2 cellular contexts compared by ENCODE assay signal in the genomic region with DNA sequence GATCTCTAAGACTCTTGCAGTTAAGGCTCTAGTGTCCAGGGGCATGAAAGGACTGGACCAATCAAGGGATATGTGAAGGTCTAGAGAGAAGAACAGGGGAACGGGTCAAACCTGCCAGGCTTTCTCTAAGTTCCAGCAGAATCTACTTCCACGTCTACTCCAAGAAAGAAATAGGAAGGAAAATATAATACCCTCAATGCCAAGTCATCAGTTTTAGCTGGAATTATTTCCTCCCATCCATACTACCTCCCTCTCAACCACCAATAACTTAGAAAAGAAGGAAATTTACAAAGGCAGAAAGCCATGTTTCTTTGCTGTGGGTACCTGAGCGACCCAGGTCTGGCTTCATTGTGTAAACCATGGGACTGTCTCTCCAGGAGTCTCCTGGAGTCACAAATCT.
TF ChIP-seq lines count a peak whose summit lies in the region.

No MANE protein-coding gene starts in this region.

TF ChIP-seq in HepG2, 621 proteins besides CTCF, POLR2A, EP300 and RAD21:
- TF ChIP-seq MAFF (IDR thresholded peaks at IDR 0.05; ENCODE audit: low read depth, low read length) (peak; percentile 38; the same call in 1 of the 2 replicates), ZNF20 (CRISPR knock-in tag; IDR thresholded peaks at IDR 0.05) (no peak), MAFK (conservative IDR thresholded peaks at IDR 0.05 in 1 of 2, IDR thresholded peaks at IDR 0.05 in 1 of 2; ENCODE audit: low read length in 2 of 2) (peak; percentile 61 to 63), ZNF660 (CRISPR knock-in tag; IDR thresholded peaks at IDR 0.05; ENCODE audit: borderline replicate concordance, low read depth) (no peak), LCORL (IDR thresholded peaks at IDR 0.05) (no peak), LCORL (CRISPR knock-in tag; IDR thresholded peaks at IDR 0.05) (no peak), ZNF30 (CRISPR knock-in tag; IDR thresholded peaks at IDR 0.05) (no peak)

TF ChIP-seq in K562, 482 proteins besides CTCF, POLR2A, EP300 and RAD21:
- TF ChIP-seq MEF2D (tag; conservative IDR thresholded peaks at IDR 0.05; ENCODE audit: low read depth) (no peak), NR1H2 (CRISPR knock-in tag; IDR thresholded peaks at IDR 0.05) (no peak), ZNF316 (IDR thresholded peaks at IDR 0.05) (peak; percentile 30; the same call in 1 of the 2 replicates), CREBBP (IDR thresholded peaks at IDR 0.05; ENCODE audit: low read depth, low read length) (no peak), GATAD2B (IDR thresholded peaks at IDR 0.05; ENCODE audit: borderline replicate concordance) (no peak)
TF ChIP-seq in K562: peak in this region for 1.
